ENCODE assay signal across 11 cellular contexts in the genomic region with DNA sequence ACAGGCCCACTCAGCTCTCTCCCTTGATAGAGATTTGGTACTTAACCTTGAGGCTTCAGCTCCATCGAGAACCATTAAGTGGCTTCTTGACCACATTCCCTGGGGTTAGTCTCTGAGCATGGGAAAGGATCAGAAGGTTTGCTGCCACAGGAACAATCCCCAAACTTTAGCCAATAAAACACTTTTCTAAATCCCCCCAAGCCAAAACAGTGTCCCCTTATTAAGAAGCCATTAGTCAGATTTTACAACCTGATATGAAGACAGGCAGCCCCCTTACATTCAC. TPM values are rescaled to one million over a fixed set of nuclear protein-coding genes. Genes with fewer than 3 reads are reported as not detected.
DNase-seq lines count a peak whose midpoint lies in the region; ATAC-seq and TF ChIP-seq lines count a peak whose summit lies in the region.
"Had no signal": no experiment of that assay in that cellular context is flagged by ENCODE, and none has a peak within 500 bp of the region (broad histone marks: within the 10 kb centered on the region; RNA-seq: fewer than 3 reads in every experiment).

No MANE protein-coding gene starts in this region.

- intact Hi-C loops in left lung (cut with DNase I) (no loop called here), stomach (cut with DNase I; ENCODE audit: low total_unique reads) (no loop called here)

- no peaks in the 10 kb centered on the region for H3K36me3 ChIP-seq in left lung
- no peaks in the 10 kb centered on the region for H3K36me3 ChIP-seq in stomach

- TF ChIP-seq EP300 in stomach (IDR thresholded peaks at IDR 0.05): no peak

- no peak for TF ChIP-seq POLR2A in stomach (IDR thresholded peaks at IDR 0.05)

- DNase-seq in T-helper 2 cell treated with Interferon-gamma antibody and Interleukin-4, amounts not matched to agents 5 μg/mL and 100 μg/mL, for 36 hours (ENCODE audit: low spot score): no peak
- DNase-seq in T-helper 2 cell (no peak), left lung (no peak), stomach (no peak), AML-193 (lab: John Stamatoyannopoulos, UW) (no peak)
- DNase-seq: activated effector memory CD4-positive, alpha-beta T cell treated with anti-CD3 and anti-CD28 coated beads, Interleukin-2, amount 50 U/mL, for 16 hours; NCI-H1930 had no signal

- H3K27me3 ChIP-seq in left lung (no peaks in the 10 kb centered on the region), stomach (no peaks in the 10 kb centered on the region)

- H3K9me3 ChIP-seq in left lung: peaks cover 0 to 2% of the 10 kb centered on the region in 2 donors
- H3K9me3 ChIP-seq in stomach: no peaks in the 10 kb centered on the region

- H3K36me3 Mint-ChIP-seq in T-helper 2 cell treated with Interferon-gamma antibody and Interleukin-4, amounts not matched to agents 5 μg/mL and 100 μg/mL, for 36 hours (ENCODE audit: low read depth): no peaks in the 10 kb centered on the region
- H3K36me3 Mint-ChIP-seq in activated T-helper 17 cell treated with anti-CD3 and anti-CD28 coated beads, Interleukin-2, amount 50 U/mL, for 72 hours (ENCODE audit: low read depth): no peaks in the 10 kb centered on the region

- no peak for ATAC-seq in activated T-helper 17 cell treated with anti-CD3 and anti-CD28 coated beads, Interleukin-2, amount 50 U/mL, for 72 hours (replicated peaks)
- ATAC-seq in left lung: no peak
- no peak for ATAC-seq in HG03439 (IDR thresholded peaks at IDR 0.05; ENCODE audit: unreplicated experiment)
- ATAC-seq in GM19023 (IDR thresholded peaks at IDR 0.05; ENCODE audit: unreplicated experiment): no peak

- no peaks in the 10 kb centered on the region for H3K9me3 Mint-ChIP-seq in T-helper 2 cell treated with Interferon-gamma antibody and Interleukin-4, amounts not matched to agents 5 μg/mL and 100 μg/mL, for 36 hours
- no peaks in the 10 kb centered on the region for H3K9me3 Mint-ChIP-seq in activated T-helper 17 cell treated with anti-CD3 and anti-CD28 coated beads, Interleukin-2, amount 50 U/mL, for 72 hours

- H3K27me3 Mint-ChIP-seq in T-helper 2 cell treated with Interferon-gamma antibody and Interleukin-4, amounts not matched to agents 5 μg/mL and 100 μg/mL, for 36 hours (ENCODE audit: low read depth): no peaks in the 10 kb centered on the region
- no peaks in the 10 kb centered on the region for H3K27me3 Mint-ChIP-seq in activated T-helper 17 cell treated with anti-CD3 and anti-CD28 coated beads, Interleukin-2, amount 50 U/mL, for 72 hours

- H3K4me3 Mint-ChIP-seq in T-helper 2 cell treated with Interferon-gamma antibody and Interleukin-4, amounts not matched to agents 5 μg/mL and 100 μg/mL, for 36 hours: peak overlapping the region; percentile 65
- H3K4me3 Mint-ChIP-seq in activated T-helper 17 cell treated with anti-CD3 and anti-CD28 coated beads, Interleukin-2, amount 50 U/mL, for 72 hours: peak overlapping the region; percentile 62

- WGBS in stomach, 5 donors: 62 to 78% (median 67%) methylated on average over 1 of the region's 1 CpG

- no peak for TF ChIP-seq CTCF in left lung (IDR thresholded peaks at IDR 0.05)
- TF ChIP-seq CTCF in stomach (IDR thresholded peaks at IDR 0.05): no peak

- peaks cover 8% of the 10 kb centered on the region for H3K4me1 Mint-ChIP-seq in T-helper 2 cell treated with Interferon-gamma antibody and Interleukin-4, amounts not matched to agents 5 μg/mL and 100 μg/mL, for 36 hours (ENCODE audit: low read depth)
- H3K4me1 Mint-ChIP-seq in activated T-helper 17 cell treated with anti-CD3 and anti-CD28 coated beads, Interleukin-2, amount 50 U/mL, for 72 hours: peaks cover 4% of the 10 kb centered on the region

- peak overlapping the region; percentile 23 to 29 for H3K4me3 ChIP-seq in left lung
- H3K4me3 ChIP-seq in stomach: peak overlapping the region; percentile 29 to 36 (median 30)
- H3K4me3 ChIP-seq: GM12878 had no signal

- H3K27ac ChIP-seq in left lung: peak overlapping the region; percentile 26 to 69
- peak overlapping the region in 3 of 5 donors; percentile 34 to 61 (median 47) for H3K27ac ChIP-seq in stomach

- no peak overlapping the region for H3K27ac Mint-ChIP-seq in T-helper 2 cell treated with Interferon-gamma antibody and Interleukin-4, amounts not matched to agents 5 μg/mL and 100 μg/mL, for 36 hours
- no peak overlapping the region for H3K27ac Mint-ChIP-seq in activated T-helper 17 cell treated with anti-CD3 and anti-CD28 coated beads, Interleukin-2, amount 50 U/mL, for 72 hours

- H3K4me1 ChIP-seq in left lung (peaks cover 7 to 46% of the 10 kb centered on the region in 2 donors), stomach (peaks cover 0 to 21% (median 10%) of the 10 kb centered on the region in 4 donors)

RNA-seq across cellular contexts. Expression of gene SLC8A1, which starts 37.7 kb away (rescaled TPM):
- under 1 TPM in 1 of 2 donors, not detected in 1; 0.45 TPM for total RNA-seq in activated T-helper 17 cell treated with anti-CD3 and anti-CD28 coated beads, Interleukin-2, amount 50 U/mL, for 72 hours
- total RNA-seq in left lung (10 to 100 TPM; 29.9 to 39.7 TPM), stomach (100 to 1,000 TPM in 1 of 5 donors, 10 to 100 TPM in 4; 12.3 to 105 (median 21.4) TPM)
- polyA plus RNA-seq in stomach: under 1 TPM; 0.31 to 0.75 (median 0.33) TPM

Comparison
In these comparisons a context has a peak if more than half of its experiments do, and no peak if none do; other contexts are left out.
1. RNA of gene SLC8A1, which starts 37.7 kb away (total RNA-seq): 29.9 to 39.7 TPM in left lung and 12.3 to 105 TPM in stomach; 0.45 TPM in activated T-helper 17 cell treated with anti-CD3 and anti-CD28 coated beads, Interleukin-2, amount 50 U/mL, for 72 hours; every median in the first group is over 4 times any median in the second.